Comparison of ENCODE assay signal across 1 cellular context in the genomic region with DNA sequence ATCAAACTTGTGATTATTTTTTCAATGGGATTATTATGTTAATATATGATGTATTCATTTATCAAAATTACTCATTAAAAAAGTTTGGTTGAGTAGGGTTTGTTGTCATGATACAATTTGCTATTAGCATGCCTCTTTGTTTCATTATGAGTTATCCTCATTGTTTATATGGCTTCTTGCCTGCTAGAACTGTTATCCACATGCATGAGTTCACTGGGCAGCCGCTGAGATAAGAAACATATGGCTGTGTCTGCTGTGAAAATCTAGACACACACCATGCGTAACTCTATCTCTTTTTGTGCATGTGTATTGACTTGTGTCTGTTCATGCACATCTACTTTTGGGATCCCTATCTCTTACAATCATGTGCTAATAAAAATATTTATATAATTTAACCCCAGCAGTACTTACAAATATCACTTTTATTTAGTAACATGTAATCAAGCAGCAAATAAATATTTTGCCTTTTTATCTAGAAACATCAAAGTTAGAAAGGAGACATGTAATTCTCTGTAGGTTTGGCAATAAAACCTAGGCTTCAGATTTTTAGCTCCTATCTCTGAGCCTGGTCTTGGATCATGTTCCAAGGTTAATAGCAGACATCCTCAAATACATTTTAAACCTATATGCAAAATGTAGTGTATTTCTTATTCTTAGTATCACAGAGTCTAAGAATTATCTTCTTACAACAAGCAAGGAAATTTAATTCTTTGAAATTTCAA.
TF ChIP-seq lines count a peak whose summit lies in the region.

No MANE protein-coding gene starts in this region.

TF ChIP-seq in HEK293, 187 proteins besides CTCF, POLR2A, EP300 and RAD21 (continued from another document):
- TF ChIP-seq AEBP2 (tag by site-specific recombination; IDR thresholded peaks at IDR 0.05; ENCODE audit: borderline replicate concordance) = no peak
- TF ChIP-seq, protein P1, sequence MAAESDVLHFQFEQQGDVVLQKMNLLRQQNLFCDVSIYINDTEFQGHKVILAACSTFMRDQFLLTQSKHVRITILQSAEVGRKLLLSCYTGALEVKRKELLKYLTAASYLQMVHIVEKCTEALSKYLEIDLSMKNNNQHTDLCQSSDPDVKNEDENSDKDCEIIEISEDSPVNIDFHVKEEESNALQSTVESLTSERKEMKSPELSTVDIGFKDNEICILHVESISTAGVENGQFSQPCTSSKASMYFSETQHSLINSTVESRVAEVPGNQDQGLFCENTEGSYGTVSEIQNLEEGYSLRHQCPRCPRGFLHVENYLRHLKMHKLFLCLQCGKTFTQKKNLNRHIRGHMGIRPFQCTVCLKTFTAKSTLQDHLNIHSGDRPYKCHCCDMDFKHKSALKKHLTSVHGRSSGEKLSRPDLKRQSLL (tag by site-specific recombination; IDR thresholded peaks at IDR 0.05) = no peak
- TF ChIP-seq ZBTB44 (tag by site-specific recombination; IDR thresholded peaks at IDR 0.05) = 0 out of 2 replicates have a peak, but pooled peaks have one; percentile 26
- TF ChIP-seq ZNF423 (tag by site-specific recombination; IDR thresholded peaks at IDR 0.05) = no peak
- no peak for TF ChIP-seq SP7 (tag by site-specific recombination; IDR thresholded peaks at IDR 0.05)
- no peak for TF ChIP-seq ZNF112 (tag by site-specific recombination; IDR thresholded peaks at IDR 0.05)
- no peak for TF ChIP-seq ELK4 (IDR thresholded peaks at IDR 0.05; ENCODE audit: borderline replicate concordance, low read depth, low read length)
- TF ChIP-seq, protein P2, sequence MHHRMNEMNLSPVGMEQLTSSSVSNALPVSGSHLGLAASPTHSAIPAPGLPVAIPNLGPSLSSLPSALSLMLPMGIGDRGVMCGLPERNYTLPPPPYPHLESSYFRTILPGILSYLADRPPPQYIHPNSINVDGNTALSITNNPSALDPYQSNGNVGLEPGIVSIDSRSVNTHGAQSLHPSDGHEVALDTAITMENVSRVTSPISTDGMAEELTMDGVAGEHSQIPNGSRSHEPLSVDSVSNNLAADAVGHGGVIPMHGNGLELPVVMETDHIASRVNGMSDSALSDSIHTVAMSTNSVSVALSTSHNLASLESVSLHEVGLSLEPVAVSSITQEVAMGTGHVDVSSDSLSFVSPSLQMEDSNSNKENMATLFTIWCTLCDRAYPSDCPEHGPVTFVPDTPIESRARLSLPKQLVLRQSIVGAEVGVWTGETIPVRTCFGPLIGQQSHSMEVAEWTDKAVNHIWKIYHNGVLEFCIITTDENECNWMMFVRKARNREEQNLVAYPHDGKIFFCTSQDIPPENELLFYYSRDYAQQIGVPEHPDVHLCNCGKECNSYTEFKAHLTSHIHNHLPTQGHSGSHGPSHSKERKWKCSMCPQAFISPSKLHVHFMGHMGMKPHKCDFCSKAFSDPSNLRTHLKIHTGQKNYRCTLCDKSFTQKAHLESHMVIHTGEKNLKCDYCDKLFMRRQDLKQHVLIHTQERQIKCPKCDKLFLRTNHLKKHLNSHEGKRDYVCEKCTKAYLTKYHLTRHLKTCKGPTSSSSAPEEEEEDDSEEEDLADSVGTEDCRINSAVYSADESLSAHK (tag by site-specific recombination; IDR thresholded peaks at IDR 0.05) = no peak
- no peak for TF ChIP-seq KLF10 (tag by site-specific recombination; IDR thresholded peaks at IDR 0.05)
- no peak for TF ChIP-seq ZNF223 (tag by site-specific recombination; IDR thresholded peaks at IDR 0.05)
TF ChIP-seq in HEK293: peak in this region for 4.
